ENCODE assay signal across 13 cellular contexts in the genomic region with DNA sequence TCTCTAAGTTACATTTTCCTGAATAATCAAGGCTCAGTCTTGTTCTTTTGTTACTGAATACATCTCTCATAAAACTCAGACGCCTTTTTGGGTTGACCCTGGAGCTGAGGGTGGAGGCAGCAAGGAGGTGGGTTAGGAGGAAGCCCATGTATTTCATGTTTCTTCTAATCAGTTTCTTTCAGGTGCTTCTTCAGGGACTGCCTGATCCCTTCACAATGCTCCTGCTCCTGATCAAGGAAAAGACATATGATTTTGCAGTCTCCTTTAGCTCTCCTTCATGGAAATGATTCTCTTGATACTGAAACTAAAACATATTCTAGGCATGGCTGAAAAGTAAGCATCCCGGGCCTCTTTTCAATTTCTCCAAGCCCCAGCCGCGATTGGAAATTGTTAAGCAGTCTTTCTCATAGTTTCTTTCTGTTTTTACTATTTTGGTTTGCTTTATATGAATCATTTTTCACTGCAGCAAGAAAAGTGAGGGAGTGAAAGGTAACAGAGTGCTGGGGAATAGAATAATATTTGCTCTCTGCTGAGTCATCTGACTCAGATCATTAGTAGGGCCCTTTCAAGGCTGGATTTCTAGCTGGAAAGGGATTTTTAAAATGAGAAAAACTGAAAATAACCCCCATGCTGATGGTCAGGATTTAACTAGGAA.
A peak's percentile ranks its signal among the peaks of the same experiment; 100 is the strongest.
DNase-seq lines count a peak whose midpoint lies in the region; ATAC-seq, FAIRE-seq and TF ChIP-seq lines count a peak whose summit lies in the region.
"Had no signal": no experiment of that assay in that cellular context is flagged by ENCODE, and none has a peak within 500 bp of the region (broad histone marks: within the 10 kb centered on the region; RNA-seq: fewer than 3 reads in every experiment).

No MANE protein-coding gene starts in this region.

- POLR2A ChIA-PET in A549 (lab: Yijun Ruan, JAX): no interaction called here

- DNase-seq in A549 (ENCODE audit: low read depth in 1 of 2, low spot score in 1 of 2) (peak in 1 of 2 experiments; percentile 14), NCI-H69 (lab: John Stamatoyannopoulos, UW) (peak; percentile 8), epithelial cell of esophagus (ENCODE audit: low read depth) (peak; percentile 50), ovary (no peak), 8988T (no peak), mesenteric fat pad (ENCODE audit: low spot score) (no peak)
- DNase-seq: NCI-H2029; spleen; stimulated activated naive CD8-positive, alpha-beta T cell treated with anti-CD3 and anti-CD28 coated beads, Interleukin-15, amount 100 ng/mL, for 72 hours; T-helper 17 cell had no signal

- H3K9me3 ChIP-seq in A549 (no peaks in the 10 kb centered on the region), ovary (no peaks in the 10 kb centered on the region)

- no peak for TF ChIP-seq CTCF in A549 (IDR thresholded peaks at IDR 0.05)
- TF ChIP-seq CTCF in epithelial cell of esophagus (IDR thresholded peaks at IDR 0.05; ENCODE audit: insufficient read depth, low read depth, low read length, missing control alignments): no peak
- TF ChIP-seq CTCF in ovary (IDR thresholded peaks at IDR 0.05): no peak

- no peak for FAIRE-seq in A549 (lab: Jason Lieb, UNC)

- CTCF ChIA-PET in A549 (lab: Yijun Ruan, JAX): no interaction called here

- no peaks in the 10 kb centered on the region for H3K27me3 ChIP-seq in ovary
- H3K27me3 ChIP-seq: BLaER1 treated with 17β-estradiol and CSF1 and Interleukin-3, amounts not matched to agents 10 nM and 100 nM; spleen had no signal

- no peak for TF ChIP-seq RAD21 in A549 (conservative IDR thresholded peaks at IDR 0.05 in 1 of 2, IDR thresholded peaks at IDR 0.05 in 1 of 2)

- no peak for TF ChIP-seq EP300 in A549 (IDR thresholded peaks at IDR 0.05)
- no peak for TF ChIP-seq EP300 in ovary (IDR thresholded peaks at IDR 0.05)

- peaks cover 10% of the 10 kb centered on the region; the same call in 2 of the 3 replicates for H3K4me1 ChIP-seq in A549
- H3K4me1 ChIP-seq in ovary (ENCODE audit: insufficient read depth): peaks cover 1% of the 10 kb centered on the region
- H3K4me1 ChIP-seq: spleen had no signal

- H3K36me3 ChIP-seq in ovary: no peaks in the 10 kb centered on the region
- H3K36me3 ChIP-seq: BLaER1 treated with 17β-estradiol and CSF1 and Interleukin-3, amounts not matched to agents 10 nM and 100 nM; spleen had no signal

- peak; percentile 79 to 85; a peak in 5 of 6 replicates for ATAC-seq in A549
- no peak for ATAC-seq in HG02852 (IDR thresholded peaks at IDR 0.05; ENCODE audit: unreplicated experiment)
- no peak for ATAC-seq in GM18907 (IDR thresholded peaks at IDR 0.05; ENCODE audit: unreplicated experiment)
- ATAC-seq: stimulated activated naive CD8-positive, alpha-beta T cell treated with anti-CD3 and anti-CD28 coated beads, Interleukin-15, amount 100 ng/mL, for 72 hours; T-helper 17 cell had no signal

- 2% methylated on average over 4 of the region's 4 CpGs for WGBS in A549 (ENCODE audit: missing lambda C conversion rate)
- WGBS in ovary, 3 donors: 6 to 13% (median 8%) methylated on average over 4 of the region's 4 CpGs

- intact Hi-C loops in ovary (cut with DNase I): no loop called here

- H3K4me2 ChIP-seq in A549: peak overlapping the region; percentile 80
- H3K4me2 ChIP-seq: BLaER1 treated with 17β-estradiol and CSF1 and Interleukin-3, amounts not matched to agents 10 nM and 100 nM had no signal

- H3K27ac ChIP-seq in A549 (peak overlapping the region; percentile 66 to 79), ovary (peak overlapping the region; percentile 13 to 67)
- H3K27ac ChIP-seq: BLaER1 treated with 17β-estradiol and CSF1 and Interleukin-3, amounts not matched to agents 10 nM and 100 nM; spleen had no signal

- TF ChIP-seq POLR2A in A549 (IDR thresholded peaks at IDR 0.05; ENCODE audit: low read length): no peak
- no peak for TF ChIP-seq POLR2A in ovary (IDR thresholded peaks at IDR 0.05)

- H3K4me3 ChIP-seq in A549: 0 out of 3 replicates have a peak overlapping the region, but pooled peaks have one; percentile 7
- no peak overlapping the region for H3K4me3 ChIP-seq in epithelial cell of esophagus (ENCODE audit: low read length)
- H3K4me3 ChIP-seq in ovary: no peak overlapping the region
- H3K4me3 ChIP-seq: BLaER1 treated with 17β-estradiol and CSF1 and Interleukin-3, amounts not matched to agents 10 nM and 100 nM; spleen had no signal

TF ChIP-seq in A549, 52 proteins besides CTCF, POLR2A, EP300 and RAD21:
- 0 out of 2 replicates have a peak, but pooled peaks have one; percentile 25 for TF ChIP-seq FOSL2 (IDR thresholded peaks at IDR 0.05)
- peak; percentile 59 for TF ChIP-seq FOSL2 (CRISPR knock-in tag; IDR thresholded peaks at IDR 0.05)
- TF ChIP-seq NR3C1 (IDR thresholded peaks at IDR 0.05): no peak
- TF ChIP-seq JUNB (IDR thresholded peaks at IDR 0.05): 0 out of 2 replicates have a peak, but pooled peaks have one; percentile 42
TF ChIP-seq in A549: peak in this region for 2.

Comparison
In these comparisons a context has a peak if more than half of its experiments do, and no peak if none do; other contexts are left out.
1. ATAC-seq: peak in A549 (2 of 2); none in HG02852 (single experiment) and GM18907 (single experiment).
2. DNase-seq: peak in NCI-H69 (single experiment) and epithelial cell of esophagus (single experiment); none in ovary (0 of 5), 8988T (single experiment) and mesenteric fat pad (single experiment).